1 cellular context compared by ENCODE assay signal in the genomic region with DNA sequence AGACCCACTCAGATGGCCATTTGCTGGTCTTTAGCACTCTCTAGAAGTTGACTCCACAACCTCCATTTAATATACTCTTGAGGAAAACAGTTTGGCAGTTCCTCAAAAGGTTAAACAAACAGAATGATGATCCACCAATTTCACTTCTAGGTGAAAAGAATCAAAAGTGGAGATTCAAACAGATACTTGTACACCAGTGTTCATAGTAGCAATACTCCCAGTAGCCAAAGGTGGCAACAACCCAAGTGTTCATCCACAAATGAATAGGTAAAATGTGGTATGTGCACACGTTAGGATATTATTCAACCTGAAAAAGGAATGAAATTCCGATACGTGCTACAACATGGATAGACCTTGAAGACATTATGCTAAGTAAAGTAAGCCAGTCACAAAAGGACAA.
TF ChIP-seq lines count a peak whose summit lies in the region.

No MANE protein-coding gene starts in this region.

TF ChIP-seq in WTC11, 78 proteins besides CTCF, POLR2A, EP300 and RAD21 (continued from another document):
- no peak for TF ChIP-seq E2F4 (CRISPR knock-in tag; IDR thresholded peaks at IDR 0.05; ENCODE audit: borderline replicate concordance, low read depth)
- TF ChIP-seq, protein P1, sequence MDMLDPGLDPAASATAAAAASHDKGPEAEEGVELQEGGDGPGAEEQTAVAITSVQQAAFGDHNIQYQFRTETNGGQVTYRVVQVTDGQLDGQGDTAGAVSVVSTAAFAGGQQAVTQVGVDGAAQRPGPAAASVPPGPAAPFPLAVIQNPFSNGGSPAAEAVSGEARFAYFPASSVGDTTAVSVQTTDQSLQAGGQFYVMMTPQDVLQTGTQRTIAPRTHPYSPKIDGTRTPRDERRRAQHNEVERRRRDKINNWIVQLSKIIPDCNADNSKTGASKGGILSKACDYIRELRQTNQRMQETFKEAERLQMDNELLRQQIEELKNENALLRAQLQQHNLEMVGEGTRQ (CRISPR knock-in tag; IDR thresholded peaks at IDR 0.05): no peak
- TF ChIP-seq, protein P2, sequence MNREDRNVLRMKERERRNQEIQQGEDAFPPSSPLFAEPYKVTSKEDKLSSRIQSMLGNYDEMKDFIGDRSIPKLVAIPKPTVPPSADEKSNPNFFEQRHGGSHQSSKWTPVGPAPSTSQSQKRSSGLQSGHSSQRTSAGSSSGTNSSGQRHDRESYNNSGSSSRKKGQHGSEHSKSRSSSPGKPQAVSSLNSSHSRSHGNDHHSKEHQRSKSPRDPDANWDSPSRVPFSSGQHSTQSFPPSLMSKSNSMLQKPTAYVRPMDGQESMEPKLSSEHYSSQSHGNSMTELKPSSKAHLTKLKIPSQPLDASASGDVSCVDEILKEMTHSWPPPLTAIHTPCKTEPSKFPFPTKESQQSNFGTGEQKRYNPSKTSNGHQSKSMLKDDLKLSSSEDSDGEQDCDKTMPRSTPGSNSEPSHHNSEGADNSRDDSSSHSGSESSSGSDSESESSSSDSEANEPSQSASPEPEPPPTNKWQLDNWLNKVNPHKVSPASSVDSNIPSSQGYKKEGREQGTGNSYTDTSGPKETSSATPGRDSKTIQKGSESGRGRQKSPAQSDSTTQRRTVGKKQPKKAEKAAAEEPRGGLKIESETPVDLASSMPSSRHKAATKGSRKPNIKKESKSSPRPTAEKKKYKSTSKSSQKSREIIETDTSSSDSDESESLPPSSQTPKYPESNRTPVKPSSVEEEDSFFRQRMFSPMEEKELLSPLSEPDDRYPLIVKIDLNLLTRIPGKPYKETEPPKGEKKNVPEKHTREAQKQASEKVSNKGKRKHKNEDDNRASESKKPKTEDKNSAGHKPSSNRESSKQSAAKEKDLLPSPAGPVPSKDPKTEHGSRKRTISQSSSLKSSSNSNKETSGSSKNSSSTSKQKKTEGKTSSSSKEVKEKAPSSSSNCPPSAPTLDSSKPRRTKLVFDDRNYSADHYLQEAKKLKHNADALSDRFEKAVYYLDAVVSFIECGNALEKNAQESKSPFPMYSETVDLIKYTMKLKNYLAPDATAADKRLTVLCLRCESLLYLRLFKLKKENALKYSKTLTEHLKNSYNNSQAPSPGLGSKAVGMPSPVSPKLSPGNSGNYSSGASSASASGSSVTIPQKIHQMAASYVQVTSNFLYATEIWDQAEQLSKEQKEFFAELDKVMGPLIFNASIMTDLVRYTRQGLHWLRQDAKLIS (CRISPR knock-in tag; IDR thresholded peaks at IDR 0.05; ENCODE audit: borderline replicate concordance): no peak
- no peak for TF ChIP-seq ATF3 (CRISPR knock-in tag; conservative IDR thresholded peaks at IDR 0.05)
- TF ChIP-seq SMAD3 (CRISPR knock-in tag; IDR thresholded peaks at IDR 0.05; ENCODE audit: borderline replicate concordance): no peak
- no peak for TF ChIP-seq ESRRA (CRISPR knock-in tag; IDR thresholded peaks at IDR 0.05; ENCODE audit: borderline replicate concordance)
- TF ChIP-seq CREM (CRISPR knock-in tag; IDR thresholded peaks at IDR 0.05): no peak
- no peak for TF ChIP-seq SMAD4 (CRISPR knock-in tag; IDR thresholded peaks at IDR 0.05)
- TF ChIP-seq EMX1 (CRISPR knock-in tag; IDR thresholded peaks at IDR 0.05): no peak
- TF ChIP-seq NR2C2 (CRISPR knock-in tag; IDR thresholded peaks at IDR 0.05): no peak
- TF ChIP-seq, protein P3, sequence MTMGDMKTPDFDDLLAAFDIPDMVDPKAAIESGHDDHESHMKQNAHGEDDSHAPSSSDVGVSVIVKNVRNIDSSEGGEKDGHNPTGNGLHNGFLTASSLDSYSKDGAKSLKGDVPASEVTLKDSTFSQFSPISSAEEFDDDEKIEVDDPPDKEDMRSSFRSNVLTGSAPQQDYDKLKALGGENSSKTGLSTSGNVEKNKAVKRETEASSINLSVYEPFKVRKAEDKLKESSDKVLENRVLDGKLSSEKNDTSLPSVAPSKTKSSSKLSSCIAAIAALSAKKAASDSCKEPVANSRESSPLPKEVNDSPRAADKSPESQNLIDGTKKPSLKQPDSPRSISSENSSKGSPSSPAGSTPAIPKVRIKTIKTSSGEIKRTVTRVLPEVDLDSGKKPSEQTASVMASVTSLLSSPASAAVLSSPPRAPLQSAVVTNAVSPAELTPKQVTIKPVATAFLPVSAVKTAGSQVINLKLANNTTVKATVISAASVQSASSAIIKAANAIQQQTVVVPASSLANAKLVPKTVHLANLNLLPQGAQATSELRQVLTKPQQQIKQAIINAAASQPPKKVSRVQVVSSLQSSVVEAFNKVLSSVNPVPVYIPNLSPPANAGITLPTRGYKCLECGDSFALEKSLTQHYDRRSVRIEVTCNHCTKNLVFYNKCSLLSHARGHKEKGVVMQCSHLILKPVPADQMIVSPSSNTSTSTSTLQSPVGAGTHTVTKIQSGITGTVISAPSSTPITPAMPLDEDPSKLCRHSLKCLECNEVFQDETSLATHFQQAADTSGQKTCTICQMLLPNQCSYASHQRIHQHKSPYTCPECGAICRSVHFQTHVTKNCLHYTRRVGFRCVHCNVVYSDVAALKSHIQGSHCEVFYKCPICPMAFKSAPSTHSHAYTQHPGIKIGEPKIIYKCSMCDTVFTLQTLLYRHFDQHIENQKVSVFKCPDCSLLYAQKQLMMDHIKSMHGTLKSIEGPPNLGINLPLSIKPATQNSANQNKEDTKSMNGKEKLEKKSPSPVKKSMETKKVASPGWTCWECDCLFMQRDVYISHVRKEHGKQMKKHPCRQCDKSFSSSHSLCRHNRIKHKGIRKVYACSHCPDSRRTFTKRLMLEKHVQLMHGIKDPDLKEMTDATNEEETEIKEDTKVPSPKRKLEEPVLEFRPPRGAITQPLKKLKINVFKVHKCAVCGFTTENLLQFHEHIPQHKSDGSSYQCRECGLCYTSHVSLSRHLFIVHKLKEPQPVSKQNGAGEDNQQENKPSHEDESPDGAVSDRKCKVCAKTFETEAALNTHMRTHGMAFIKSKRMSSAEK (CRISPR knock-in tag; IDR thresholded peaks at IDR 0.05; ENCODE audit: borderline replicate concordance): no peak
- no peak for TF ChIP-seq JUN (CRISPR knock-in tag; IDR thresholded peaks at IDR 0.05)
TF ChIP-seq in WTC11: peak in this region for 0.
